ENCODE assay signal across 8 cellular contexts in the genomic region with DNA sequence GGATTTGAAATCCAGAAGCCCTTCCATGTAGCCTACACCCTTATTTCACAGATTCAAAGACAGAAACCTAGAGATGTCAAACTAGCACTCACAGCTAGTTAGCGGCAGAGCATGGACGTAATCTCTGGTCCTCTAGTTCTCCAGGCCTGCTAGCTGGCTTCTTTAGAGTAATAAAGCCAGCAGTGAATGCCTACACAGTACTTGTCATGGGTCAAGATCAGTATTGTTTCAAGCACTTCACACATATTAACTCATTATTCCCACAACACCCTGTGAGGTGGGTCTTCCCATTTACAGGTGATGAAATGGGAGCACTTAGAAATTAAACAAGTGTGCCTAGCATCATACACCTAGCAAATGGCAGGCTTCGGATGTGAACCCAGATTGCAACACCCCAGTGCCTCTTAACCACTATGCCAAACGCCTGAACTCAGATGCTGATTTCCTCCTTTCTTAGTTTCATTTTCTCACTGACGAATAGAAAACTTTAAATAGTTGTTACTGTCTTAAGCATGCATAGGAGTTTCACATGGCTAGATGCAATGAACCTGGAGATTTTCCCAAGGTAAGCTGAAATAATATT. TPM values are rescaled to one million over a fixed set of nuclear protein-coding genes. Genes with fewer than 3 reads are reported as not detected.
DNase-seq lines count a peak whose midpoint lies in the region; ATAC-seq and TF ChIP-seq lines count a peak whose summit lies in the region.

No MANE protein-coding gene starts in this region.

- TF ChIP-seq EP300 in gastroesophageal sphincter (IDR thresholded peaks at IDR 0.05): no peak

- H3K9me3 ChIP-seq in adipocyte (ENCODE audit: control insufficient read depth, low read length) (no peaks in the 10 kb centered on the region), gastroesophageal sphincter (no peaks in the 10 kb centered on the region), WERI-Rb-1 (ENCODE audit: severe bottlenecking) (no peaks in the 10 kb centered on the region)

- ATAC-seq in GM18505 (IDR thresholded peaks at IDR 0.05; ENCODE audit: unreplicated experiment): peak; percentile 98
- ATAC-seq in GM21737 (IDR thresholded peaks at IDR 0.05; ENCODE audit: unreplicated experiment): peak; percentile 95
- no peak for ATAC-seq in gastroesophageal sphincter

- TF ChIP-seq POLR2A in GM18505 (IDR thresholded peaks at IDR 0.05; ENCODE audit: borderline replicate concordance, extremely low read depth, insufficient read depth, insufficient read length): no peak
- TF ChIP-seq POLR2A in gastroesophageal sphincter (IDR thresholded peaks at IDR 0.05): no peak

- H3K27ac ChIP-seq in gastroesophageal sphincter (no peak overlapping the region), WERI-Rb-1 (no peak overlapping the region)

- DNase-seq in Kasumi-1 (lab: John Stamatoyannopoulos, UW): peak; percentile 36 to 60
- DNase-seq in adipocyte (ENCODE audit: low read depth): no peak
- no peak for DNase-seq in T-helper 9 cell
- DNase-seq in mesenteric fat pad (ENCODE audit: low spot score): no peak
- no peak for DNase-seq in WERI-Rb-1

- peak overlapping the region; percentile 63 for H3K4me3 ChIP-seq in adipocyte (ENCODE audit: low read length)
- no peak overlapping the region for H3K4me3 ChIP-seq in gastroesophageal sphincter
- H3K4me3 ChIP-seq in WERI-Rb-1 (ENCODE audit: low read depth, low read length): no peak overlapping the region

- H3K36me3 ChIP-seq in adipocyte (ENCODE audit: control insufficient read depth, insufficient read depth, low read length, severe bottlenecking) (no peaks in the 10 kb centered on the region), gastroesophageal sphincter (no peaks in the 10 kb centered on the region), WERI-Rb-1 (no peaks in the 10 kb centered on the region)

- H3K27me3 ChIP-seq in adipocyte (replicated peaks; ENCODE audit: control insufficient read depth, insufficient read depth, low read length) (no peaks in the 10 kb centered on the region), gastroesophageal sphincter (no peaks in the 10 kb centered on the region), WERI-Rb-1 (ENCODE audit: insufficient read depth, low read depth, severe bottlenecking) (no peaks in the 10 kb centered on the region)

- no peak for TF ChIP-seq CTCF in gastroesophageal sphincter (IDR thresholded peaks at IDR 0.05)
- TF ChIP-seq CTCF in WERI-Rb-1 (IDR thresholded peaks at IDR 0.05; ENCODE audit: low read depth, low read length): no peak

- H3K4me1 ChIP-seq in adipocyte (ENCODE audit: control insufficient read depth, insufficient read depth, low read length) (peaks cover 22% of the 10 kb centered on the region), gastroesophageal sphincter (no peaks in the 10 kb centered on the region)

- WGBS in gastroesophageal sphincter (ENCODE audit: low coverage in 1 of 2), 2 donors: 50 to 54% methylated on average over 4 to 5 of the region's 5 CpGs

- H3K9ac ChIP-seq in adipocyte (ENCODE audit: low read length): no peak overlapping the region

RNA-seq across cellular contexts. Expression of gene ZBTB14, which starts 14.5 kb away (rescaled TPM):
- total RNA-seq in mesenteric fat pad: 9.2 TPM
- total RNA-seq in gastroesophageal sphincter: 10 to 100 TPM in 3 of 4 donors, 1 to 10 TPM in 1; 6.9 to 34.4 (median 18.4) TPM

Comparison
In these comparisons a context has a peak if more than half of its experiments do, and no peak if none do; other contexts are left out.
1. DNase-seq: peak in Kasumi-1 (2 of 2); none in adipocyte (single experiment), T-helper 9 cell (single experiment), mesenteric fat pad (single experiment) and WERI-Rb-1 (single experiment).